16 cellular contexts compared by ENCODE assay signal in the genomic region with DNA sequence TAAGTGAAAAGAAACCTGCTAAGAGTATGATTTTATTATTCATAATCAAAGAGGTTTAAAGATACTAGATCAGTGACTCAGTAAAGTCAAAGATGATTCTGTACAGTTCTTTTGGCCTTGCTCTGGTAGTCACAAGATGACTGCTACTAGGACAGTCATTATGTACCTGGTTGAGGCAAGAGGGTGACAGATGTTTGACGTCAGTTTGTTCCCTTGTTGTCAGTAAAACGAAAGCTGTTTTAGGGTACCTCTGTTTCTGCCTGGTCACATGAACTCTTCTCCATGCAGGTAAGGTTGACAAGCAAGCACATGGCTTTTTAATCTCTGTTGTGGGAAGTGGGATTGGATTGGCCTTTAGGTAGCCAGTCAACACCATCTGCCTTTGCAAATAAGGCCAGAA.
"Had no signal": no experiment of that assay in that cellular context is flagged by ENCODE, and none has a peak within 500 bp of the region (broad histone marks: within the 10 kb centered on the region; RNA-seq: fewer than 3 reads in every experiment).

No MANE protein-coding gene starts in this region.

- H3K4me3 Mint-ChIP-seq: activated naive CD4-positive, alpha-beta T cell treated with anti-CD3 and anti-CD28 coated beads, Interleukin-2, amount 50 U/mL, for 24 hours; endodermal cell; nephron progenitor cell; stimulated activated naive CD8-positive, alpha-beta T cell treated with anti-CD3 and anti-CD28 coated beads, Interleukin-15, Interleukin-2, amounts not matched to agents 100 ng/mL and 50 ng/mL, for 24 hours had no signal

- H3K27ac ChIP-seq: cardiac muscle cell, lower lobe of right lung, right atrium auricular region, thoracic aorta had no signal

- H3K27me3 Mint-ChIP-seq: activated naive CD4-positive, alpha-beta T cell treated with anti-CD3 and anti-CD28 coated beads, Interleukin-2, amount 50 U/mL, for 24 hours; progenitor cell of endocrine pancreas; stimulated activated naive CD8-positive, alpha-beta T cell treated with anti-CD3 and anti-CD28 coated beads, Interleukin-15, Interleukin-2, amounts not matched to agents 100 ng/mL and 50 ng/mL, for 24 hours had no signal

- H3K9me3 Mint-ChIP-seq: endodermal cell, nephron progenitor cell had no signal

- H3K27me3 ChIP-seq: cardiac muscle cell, right atrium auricular region had no signal

- H3K4me1 Mint-ChIP-seq: nephron progenitor cell had no signal

- DNase-seq: activated CD4-positive, CD25-positive, alpha-beta regulatory T cell; activated CD8-positive, alpha-beta memory T cell treated with anti-CD3 and anti-CD28 coated beads, Interleukin-2, amount 50 U/mL, for 4 hours; endodermal cell; erythroblast; left colon; lower lobe of right lung; nephron progenitor cell; occipital lobe; stimulated activated CD4-positive, alpha-beta T cell treated with anti-CD3 and anti-CD28 coated beads, Interleukin-4, amount 100 ng/mL, for 4 hours; stimulated activated CD8-positive, alpha-beta memory T cell treated with anti-CD3 and anti-CD28 coated beads, Interleukin-4, amount 100 ng/mL, for 48 hours had no signal

- H3K36me3 ChIP-seq: cardiac muscle cell, lower lobe of right lung, right atrium auricular region, thoracic aorta had no signal

- H3K9me3 ChIP-seq: lower lobe of right lung, right atrium auricular region, thoracic aorta had no signal

- H3K4me1 ChIP-seq: lower lobe of right lung, right atrium auricular region had no signal

- ATAC-seq: left colon, lower lobe of right lung had no signal

- H3K4me3 ChIP-seq: cardiac muscle cell, lower lobe of right lung, right atrium auricular region, thoracic aorta had no signal

- H3K27ac Mint-ChIP-seq: activated naive CD4-positive, alpha-beta T cell treated with anti-CD3 and anti-CD28 coated beads, Interleukin-2, amount 50 U/mL, for 24 hours; endodermal cell; nephron progenitor cell; progenitor cell of endocrine pancreas; stimulated activated naive CD8-positive, alpha-beta T cell treated with anti-CD3 and anti-CD28 coated beads, Interleukin-15, Interleukin-2, amounts not matched to agents 100 ng/mL and 50 ng/mL, for 24 hours had no signal
